In the genomic region with DNA sequence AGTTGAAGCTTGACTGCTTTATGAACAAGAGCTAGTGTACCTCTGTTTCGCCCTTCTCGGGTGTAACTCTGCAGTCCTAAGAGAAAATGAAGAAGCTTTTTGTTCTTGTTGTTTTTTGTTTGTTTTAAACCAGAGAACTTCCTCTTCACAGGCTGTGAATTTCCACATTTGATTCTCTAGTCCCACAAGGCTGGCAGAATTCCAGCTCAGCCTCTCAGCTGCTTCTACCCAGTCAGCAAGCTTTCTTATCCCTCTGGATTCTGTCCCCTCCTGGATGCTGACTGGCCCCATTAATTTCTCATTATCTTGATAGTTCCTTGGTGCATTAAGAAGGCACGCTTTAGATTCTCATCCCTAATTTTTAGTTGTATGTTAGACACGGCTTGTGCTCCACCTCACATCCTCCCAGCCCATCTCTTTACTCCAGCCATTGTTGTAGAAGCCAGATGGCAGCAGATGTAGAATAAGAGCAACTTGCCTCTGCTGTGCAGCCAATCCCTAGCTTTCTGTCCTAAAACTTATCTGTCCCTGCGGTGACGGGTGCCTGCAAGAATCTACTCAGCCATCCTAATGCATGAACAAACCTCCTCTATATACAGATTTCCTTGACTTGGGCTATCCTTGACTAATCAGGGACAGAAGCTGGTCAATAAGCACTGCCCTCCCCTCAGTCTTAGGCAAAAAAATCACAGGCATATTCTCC, we compare ENCODE assay signal across 2 cellular contexts.
TF ChIP-seq lines count a peak whose summit lies in the region.

No MANE protein-coding gene starts in this region.

TF ChIP-seq in GM12878, 131 proteins besides CTCF, POLR2A, EP300 and RAD21:
- no peak for TF ChIP-seq PML (IDR thresholded peaks at IDR 0.05; ENCODE audit: low read length)
- TF ChIP-seq RBBP5 (conservative IDR thresholded peaks at IDR 0.05): no peak
- no peak for TF ChIP-seq YBX1 (IDR thresholded peaks at IDR 0.05)
- no peak for TF ChIP-seq PAX5 (IDR thresholded peaks at IDR 0.05; ENCODE audit: borderline replicate concordance, low read depth, low read length)
- TF ChIP-seq KLF5 (IDR thresholded peaks at IDR 0.05; ENCODE audit: partially characterized antibody): no peak
- TF ChIP-seq RUNX3 (IDR thresholded peaks at IDR 0.05; ENCODE audit: low read length): no peak
- TF ChIP-seq, protein P1, sequence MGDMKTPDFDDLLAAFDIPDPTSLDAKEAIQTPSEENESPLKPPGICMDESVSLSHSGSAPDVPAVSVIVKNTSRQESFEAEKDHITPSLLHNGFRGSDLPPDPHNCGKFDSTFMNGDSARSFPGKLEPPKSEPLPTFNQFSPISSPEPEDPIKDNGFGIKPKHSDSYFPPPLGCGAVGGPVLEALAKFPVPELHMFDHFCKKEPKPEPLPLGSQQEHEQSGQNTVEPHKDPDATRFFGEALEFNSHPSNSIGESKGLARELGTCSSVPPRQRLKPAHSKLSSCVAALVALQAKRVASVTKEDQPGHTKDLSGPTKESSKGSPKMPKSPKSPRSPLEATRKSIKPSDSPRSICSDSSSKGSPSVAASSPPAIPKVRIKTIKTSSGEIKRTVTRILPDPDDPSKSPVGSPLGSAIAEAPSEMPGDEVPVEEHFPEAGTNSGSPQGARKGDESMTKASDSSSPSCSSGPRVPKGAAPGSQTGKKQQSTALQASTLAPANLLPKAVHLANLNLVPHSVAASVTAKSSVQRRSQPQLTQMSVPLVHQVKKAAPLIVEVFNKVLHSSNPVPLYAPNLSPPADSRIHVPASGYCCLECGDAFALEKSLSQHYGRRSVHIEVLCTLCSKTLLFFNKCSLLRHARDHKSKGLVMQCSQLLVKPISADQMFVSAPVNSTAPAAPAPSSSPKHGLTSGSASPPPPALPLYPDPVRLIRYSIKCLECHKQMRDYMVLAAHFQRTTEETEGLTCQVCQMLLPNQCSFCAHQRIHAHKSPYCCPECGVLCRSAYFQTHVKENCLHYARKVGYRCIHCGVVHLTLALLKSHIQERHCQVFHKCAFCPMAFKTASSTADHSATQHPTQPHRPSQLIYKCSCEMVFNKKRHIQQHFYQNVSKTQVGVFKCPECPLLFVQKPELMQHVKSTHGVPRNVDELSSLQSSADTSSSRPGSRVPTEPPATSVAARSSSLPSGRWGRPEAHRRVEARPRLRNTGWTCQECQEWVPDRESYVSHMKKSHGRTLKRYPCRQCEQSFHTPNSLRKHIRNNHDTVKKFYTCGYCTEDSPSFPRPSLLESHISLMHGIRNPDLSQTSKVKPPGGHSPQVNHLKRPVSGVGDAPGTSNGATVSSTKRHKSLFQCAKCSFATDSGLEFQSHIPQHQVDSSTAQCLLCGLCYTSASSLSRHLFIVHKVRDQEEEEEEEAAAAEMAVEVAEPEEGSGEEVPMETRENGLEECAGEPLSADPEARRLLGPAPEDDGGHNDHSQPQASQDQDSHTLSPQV (IDR thresholded peaks at IDR 0.05): no peak
- no peak for TF ChIP-seq ZNF207 (IDR thresholded peaks at IDR 0.05; ENCODE audit: borderline replicate concordance)
TF ChIP-seq in GM12878: peak in this region for 0.

TF ChIP-seq in HepG2, 621 proteins besides CTCF, POLR2A, EP300 and RAD21:
- TF ChIP-seq, protein P2, sequence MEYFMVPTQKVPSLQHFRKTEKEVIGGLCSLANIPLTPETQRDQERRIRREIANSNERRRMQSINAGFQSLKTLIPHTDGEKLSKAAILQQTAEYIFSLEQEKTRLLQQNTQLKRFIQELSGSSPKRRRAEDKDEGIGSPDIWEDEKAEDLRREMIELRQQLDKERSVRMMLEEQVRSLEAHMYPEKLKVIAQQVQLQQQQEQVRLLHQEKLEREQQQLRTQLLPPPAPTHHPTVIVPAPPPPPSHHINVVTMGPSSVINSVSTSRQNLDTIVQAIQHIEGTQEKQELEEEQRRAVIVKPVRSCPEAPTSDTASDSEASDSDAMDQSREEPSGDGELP (IDR thresholded peaks at IDR 0.05; ENCODE audit: borderline replicate concordance, low read depth): peak; percentile 22; the same call in 1 of the 2 replicates
- no peak for TF ChIP-seq ZFP62 (CRISPR knock-in tag; IDR thresholded peaks at IDR 0.05)
- TF ChIP-seq SIN3B (IDR thresholded peaks at IDR 0.05; ENCODE audit: low read length): no peak
- TF ChIP-seq ZNF790 (CRISPR knock-in tag; IDR thresholded peaks at IDR 0.05; ENCODE audit: borderline replicate concordance): no peak
- no peak for TF ChIP-seq BHLHE40 (IDR thresholded peaks at IDR 0.05; ENCODE audit: low read length)
- TF ChIP-seq GFI1 (CRISPR knock-in tag; IDR thresholded peaks at IDR 0.05; ENCODE audit: borderline replicate concordance): peak; percentile 45; the same call in 1 of the 2 replicates
- TF ChIP-seq HNRNPL (IDR thresholded peaks at IDR 0.05; ENCODE audit: low read depth, low read length): no peak
- no peak for TF ChIP-seq ZNF660 (CRISPR knock-in tag; IDR thresholded peaks at IDR 0.05; ENCODE audit: borderline replicate concordance, low read depth)
